Comparison of ENCODE assay signal across 8 cellular contexts in genomic region chr11:8682219-8683114, GRCh38. TPM values are rescaled to one million over a fixed set of nuclear protein-coding genes. Genes with fewer than 3 reads are reported as not detected.
A peak's percentile ranks its signal among the peaks of the same experiment; 100 is the strongest.
DNase-seq lines count a peak whose midpoint lies in the region; ATAC-seq and TF ChIP-seq lines count a peak whose summit lies in the region.

Gene RPL27A (plus strand): TSS chr11:8682792. CDS start chr11:8682814, 22 bp downstream.
Gene TRIM66 (minus strand): TSS chr11:8682665. CDS start chr11:8672274, 10,391 bp downstream.

- ATAC-seq in GM18508 (IDR thresholded peaks at IDR 0.05; ENCODE audit: insufficient read depth, unreplicated experiment): peak; percentile 88
- ATAC-seq in HG02981 (IDR thresholded peaks at IDR 0.05; ENCODE audit: unreplicated experiment): peak; percentile 94
- ATAC-seq in aorta (ENCODE audit: low FRiP score): peak; percentile 99

- peak within 1 kb of the TSS; percentile 65 to 86 for H3K4me3 ChIP-seq in ascending aorta
- H3K4me3 ChIP-seq in aorta (ENCODE audit: low read length in 2 of 2): peak within 1 kb of the TSS; percentile 70 to 71

- H3K4me1 Mint-ChIP-seq in T-helper 2 cell treated with Interferon-gamma antibody and Interleukin-4, amounts not matched to agents 5 μg/mL and 100 μg/mL, for 36 hours (ENCODE audit: low read depth): peaks cover 32% of the 10 kb centered on the region

- H3K27ac ChIP-seq in ascending aorta: peak within 1 kb of the TSS; percentile 81 to 97
- H3K27ac ChIP-seq in aorta (ENCODE audit: low read depth in 1 of 2, low read length in 2 of 2): peak within 1 kb of the TSS; percentile 35 to 83

- H3K27ac Mint-ChIP-seq in T-helper 2 cell treated with Interferon-gamma antibody and Interleukin-4, amounts not matched to agents 5 μg/mL and 100 μg/mL, for 36 hours: peak within 1 kb of the TSS; percentile 89

- peaks cover 56% of the 10 kb centered on the region for H3K36me3 Mint-ChIP-seq in T-helper 2 cell treated with Interferon-gamma antibody and Interleukin-4, amounts not matched to agents 5 μg/mL and 100 μg/mL, for 36 hours (ENCODE audit: low read depth)

- H3K9me3 Mint-ChIP-seq in T-helper 2 cell treated with Interferon-gamma antibody and Interleukin-4, amounts not matched to agents 5 μg/mL and 100 μg/mL, for 36 hours: no peaks in the 10 kb centered on the region

- intact Hi-C loops in ascending aorta (cut with DNase I) (loop anchor here (2.0 to 5.0 kb wide), 4 partner anchors 50 to 455 kb away; partner anchors contain the start of genes AKIP1 and TMEM9B), aorta (cut with DNase I) (loop anchor here (1.0 to 10.0 kb wide), 6 partner anchors 11 to 282 kb away; partner anchors contain the start of genes AKIP1 (in 1 of the 2) and TMEM9B (in 1 of the 2))

- TF ChIP-seq CTCF in ascending aorta (IDR thresholded peaks at IDR 0.05): peak in 2 of 3 experiments; percentile 8 to 11

- H3K27me3 ChIP-seq in ascending aorta (no peaks in the 10 kb centered on the region), aorta (ENCODE audit: control insufficient read depth in 1 of 2, insufficient read depth in 2 of 2, low read length in 1 of 2) (no peaks in the 10 kb centered on the region)

- WGBS in aorta, 2 donors: 0 to 1% methylated on average over 68 to 73 of the region's 73 CpGs

- H3K4me3 Mint-ChIP-seq in T-helper 2 cell treated with Interferon-gamma antibody and Interleukin-4, amounts not matched to agents 5 μg/mL and 100 μg/mL, for 36 hours: peak within 1 kb of the TSS; percentile 96

- H3K36me3 ChIP-seq in ascending aorta (peaks cover 21 to 35% of the 10 kb centered on the region in 2 donors), aorta (ENCODE audit: control insufficient read depth in 1 of 2, insufficient read depth in 2 of 2, low read length in 1 of 2) (peaks cover 2 to 3% of the 10 kb centered on the region in 2 donors)

- H3K4me1 ChIP-seq in ascending aorta: peaks cover 0 to 16% of the 10 kb centered on the region in 2 donors
- H3K4me1 ChIP-seq in aorta (ENCODE audit: control insufficient read depth in 1 of 2, insufficient read depth in 2 of 2, low read length in 2 of 2): no peaks in the 10 kb centered on the region

- H3K9me3 ChIP-seq in ascending aorta: no peaks in the 10 kb centered on the region
- H3K9me3 ChIP-seq in aorta (ENCODE audit: control insufficient read depth, low read length): no peaks in the 10 kb centered on the region

- no peaks in the 10 kb centered on the region for H3K27me3 Mint-ChIP-seq in T-helper 2 cell treated with Interferon-gamma antibody and Interleukin-4, amounts not matched to agents 5 μg/mL and 100 μg/mL, for 36 hours (ENCODE audit: low read depth)

- DNase-seq in NCI-H2029 (lab: John Stamatoyannopoulos, UW) (peak; percentile 96), ascending aorta (ENCODE audit: low spot score in 2 of 2) (peak; percentile 91 to 99), hepatic stellate cell (ENCODE audit: low spot score) (peak; percentile 88), renal cortical epithelial cell (ENCODE audit: low read depth) (peak; percentile 85), aorta (peak; percentile 99 to 100)
- DNase-seq in T-helper 2 cell treated with Interferon-gamma antibody and Interleukin-4, amounts not matched to agents 5 μg/mL and 100 μg/mL, for 36 hours (ENCODE audit: low spot score): peak; percentile 98

RNA-seq across cellular contexts. Expression of gene RPL27A, which starts in this region (rescaled TPM):
- total RNA-seq in ascending aorta: 789 TPM
- total RNA-seq in renal cortical epithelial cell: 305 and 645 TPM in 2 replicates
- 100 to 1,000 TPM; 623 to 776 TPM for total RNA-seq in aorta
- 1,000 to 10,000 TPM; 2,339 to 4,548 TPM for polyA plus RNA-seq in aorta

RNA-seq across cellular contexts. Expression of gene TRIM66, which starts in this region (rescaled TPM):
- total RNA-seq in ascending aorta (3.9 TPM), renal cortical epithelial cell (4.7 and 7.5 TPM in 2 replicates), aorta (10 to 100 TPM in 1 of 2 donors, 1 to 10 TPM in 1; 9.4 to 18.7 TPM)
- 1 to 10 TPM; 3.4 to 8.4 TPM for polyA plus RNA-seq in aorta

Comparison
In these comparisons a context has a peak if more than half of its experiments do, and no peak if none do; other contexts are left out.
1. Peak in every context shown above with its lines: DNase-seq, ATAC-seq, H3K4me3 ChIP-seq and H3K27ac ChIP-seq.